In genomic region chr6:18277181-18278006, GRCh38 we compare ENCODE assay signal across 8 cellular contexts. TPM values are rescaled to one million over a fixed set of nuclear protein-coding genes. Genes with fewer than 3 reads are reported as not detected.
A peak's percentile ranks its signal among the peaks of the same experiment; 100 is the strongest.
DNase-seq lines count a peak whose midpoint lies in the region; ATAC-seq and TF ChIP-seq lines count a peak whose summit lies in the region.

No MANE protein-coding gene starts in this region.

- intact Hi-C loops in heart left ventricle (cut with DNase I): no loop called here
- intact Hi-C loops in gastrocnemius medialis (cut with DNase I; ENCODE audit: low total_unique reads): no loop called here

- H3K27me3 ChIP-seq in HAP-1 (ENCODE audit: low read depth) (peaks cover 18% of the 10 kb centered on the region; the same call in 1 of the 2 replicates), WERI-Rb-1 (ENCODE audit: insufficient read depth, low read depth, severe bottlenecking) (no peaks in the 10 kb centered on the region), heart left ventricle (peaks cover 6 to 59% (median 30%) of the 10 kb centered on the region in 9 donors), gastrocnemius medialis (peaks cover 0 to 3% (median 0%) of the 10 kb centered on the region in 3 donors)

- TF ChIP-seq CTCF in WERI-Rb-1 (IDR thresholded peaks at IDR 0.05; ENCODE audit: low read depth, low read length): no peak
- TF ChIP-seq CTCF in heart left ventricle (IDR thresholded peaks at IDR 0.05): no peak
- TF ChIP-seq CTCF in gastrocnemius medialis (IDR thresholded peaks at IDR 0.05 in 4 of 5, conservative IDR thresholded peaks at IDR 0.05 in 1 of 5): no peak

- H3K9me3 ChIP-seq in HAP-1: no peaks in the 10 kb centered on the region
- H3K9me3 ChIP-seq in WERI-Rb-1 (ENCODE audit: severe bottlenecking): no peaks in the 10 kb centered on the region
- H3K9me3 ChIP-seq in heart left ventricle: no peaks in the 10 kb centered on the region
- H3K9me3 ChIP-seq in gastrocnemius medialis: no peaks in the 10 kb centered on the region

- H3K36me3 ChIP-seq in HAP-1 (replicated peaks) (no peaks in the 10 kb centered on the region), WERI-Rb-1 (no peaks in the 10 kb centered on the region), heart left ventricle (no peaks in the 10 kb centered on the region), gastrocnemius medialis (no peaks in the 10 kb centered on the region)

- H3K4me3 ChIP-seq in HAP-1 (peak overlapping the region; percentile 40), WERI-Rb-1 (ENCODE audit: low read depth, low read length) (peak overlapping the region; percentile 93), heart left ventricle (peak overlapping the region; percentile 17 to 58 (median 49)), gastrocnemius medialis (peak overlapping the region; percentile 52 to 70 (median 69))

- TF ChIP-seq POLR2A in heart left ventricle (IDR thresholded peaks at IDR 0.05) (no peak), gastrocnemius medialis (IDR thresholded peaks at IDR 0.05) (no peak)

- WGBS in heart left ventricle, 4 donors: 2 to 5% (median 4%) methylated on average over 40 to 70 of the region's 70 CpGs

- H3K27ac ChIP-seq in WERI-Rb-1: no peak overlapping the region
- peak overlapping the region in 1 of 12 donors; percentile 20 for H3K27ac ChIP-seq in heart left ventricle
- H3K27ac ChIP-seq in gastrocnemius medialis: peak overlapping the region in 3 of 4 donors; percentile 50 to 72 (median 57)

- peak in 1 of 2 experiments; percentile 53 for DNase-seq in HAP-1 (ENCODE audit: low spot score in 2 of 2)
- DNase-seq in WERI-Rb-1: peak; percentile 61
- DNase-seq in heart left ventricle: no peak
- peak in 1 of 2 donors; percentile 26 for DNase-seq in gastrocnemius medialis
- DNase-seq in CD1c-positive myeloid dendritic cell (ENCODE audit: extremely low spot score): no peak

- no peaks in the 10 kb centered on the region for H3K4me1 ChIP-seq in HAP-1
- peaks cover 0 to 9% (median 0%) of the 10 kb centered on the region in 12 donors for H3K4me1 ChIP-seq in heart left ventricle
- peaks cover 4 to 16% of the 10 kb centered on the region in 2 donors for H3K4me1 ChIP-seq in gastrocnemius medialis

- ATAC-seq in heart left ventricle (peak in 3 of 4 donors; percentile 44 to 70 (median 49)), gastrocnemius medialis (peak in 1 of 2 donors; percentile 57), HG02870 (IDR thresholded peaks at IDR 0.05; ENCODE audit: unreplicated experiment) (no peak), GM19467 (IDR thresholded peaks at IDR 0.05; ENCODE audit: unreplicated experiment) (no peak), HG02884 (IDR thresholded peaks at IDR 0.05; ENCODE audit: unreplicated experiment) (no peak)

- in situ Hi-C loops in HAP-1 (cut with MboI; ENCODE audit: low sequenced_read_pairs) (no loop called here), gastrocnemius medialis (cut with MboI; ENCODE audit: low sequenced_read_pairs in 4 of 4) (no loop called here)

RNA-seq across cellular contexts. Expression of gene DEK, which starts 13.1 kb away (rescaled TPM):
- total RNA-seq in heart left ventricle: 10 to 100 TPM; 41.3 to 83.0 (median 64.7) TPM
- 10 to 100 TPM; 20.9 to 47.2 TPM for polyA plus RNA-seq in heart left ventricle
- total RNA-seq in gastrocnemius medialis: 100 to 1,000 TPM in 2 of 4 donors, 10 to 100 TPM in 2; 60.5 to 134 (median 105) TPM

Comparison
In these comparisons a context has a peak if more than half of its experiments do, and no peak if none do; other contexts are left out.
1. H3K4me3 ChIP-seq: peak in every context shown above with its lines; median percentile 93 in WERI-Rb-1; 69 in gastrocnemius medialis; 49 in heart left ventricle; 40 in HAP-1.
2. ATAC-seq: peak in heart left ventricle (3 of 4); none in HG02870 (single experiment), GM19467 (single experiment) and HG02884 (single experiment).